In the genomic region with DNA sequence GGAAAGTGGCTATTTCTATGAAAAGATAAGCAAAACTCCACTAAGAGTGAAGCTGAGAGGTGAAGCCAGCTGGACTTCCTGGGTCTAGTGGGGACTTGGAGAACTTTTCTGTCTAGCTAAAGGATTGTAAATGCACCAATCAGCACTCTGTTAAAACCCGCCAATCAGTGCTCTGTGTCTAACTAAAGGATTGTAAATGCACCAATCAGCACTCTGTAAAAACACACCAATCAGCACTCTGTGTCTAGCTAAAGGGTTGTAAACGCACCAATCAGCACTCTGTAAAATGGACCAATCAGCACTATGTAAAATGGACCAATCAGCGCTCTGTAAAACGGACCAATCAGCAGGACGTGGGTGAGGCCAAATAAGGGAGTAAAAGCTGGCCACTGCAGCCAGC, we compare ENCODE assay signal across 5 cellular contexts.
A peak's percentile ranks its signal among the peaks of the same experiment; 100 is the strongest.
DNase-seq lines count a peak whose midpoint lies in the region; ATAC-seq, FAIRE-seq and TF ChIP-seq lines count a peak whose summit lies in the region.
"Not testable (repeated sequence)": the region's sequence is repeated elsewhere in the genome, so short reads cannot be mapped to it uniquely, and the experiment has no call there.

No MANE protein-coding gene starts in this region.

- intact Hi-C loops in K562 (cut with micrococcal nuclease), result not testable (repeated sequence)

- not testable (repeated sequence) for H3K18ac ChIP-seq in H9 (ENCODE audit: insufficient read length, low read depth, low read length)

- not testable (repeated sequence) for H3K79me1 ChIP-seq in H9 (ENCODE audit: insufficient read depth, low read depth, low read length, poor library complexity, severe bottlenecking)

- H3K4me3 Mint-ChIP-seq in H9, result not testable (repeated sequence)

- BruUV-seq in K562 (replicated peaks; lab: Mats Ljungman, UMichigan), result not testable (repeated sequence)

- not testable (repeated sequence) for TF ChIP-seq CTCF in A549 (IDR thresholded peaks at IDR 0.05); H9 (conservative IDR thresholded peaks at IDR 0.05); K562 (IDR thresholded peaks at IDR 0.05 in 2 of 3, conservative IDR thresholded peaks at IDR 0.05 in 1 of 3; ENCODE audit: insufficient read depth in 2 of 3, low read depth in 1 of 3, low read length in 3 of 3)

- peaks cover 10 to 17% (median 17%) of the 10 kb centered on the region in 3 experiments for H3K36me3 Mint-ChIP-seq in H9 (ENCODE audit: insufficient read depth in 1 of 3, low read depth in 3 of 3)

- not testable (repeated sequence) for H3K36me3 ChIP-seq in K562 (ENCODE audit: control insufficient read depth, insufficient read depth, low read length); iPS-20b (ENCODE audit: insufficient read depth, low read depth, low read length)

- not testable (repeated sequence) for H3K4me2 ChIP-seq in A549; H9 (ENCODE audit: insufficient read depth, insufficient read length, low read length); K562 (ENCODE audit: insufficient read depth, low read length)

- not testable (repeated sequence) for TF ChIP-seq RAD21 in A549 (conservative IDR thresholded peaks at IDR 0.05 in 1 of 2, IDR thresholded peaks at IDR 0.05 in 1 of 2); K562 (CRISPR knock-in tag; conservative IDR thresholded peaks at IDR 0.05 in 1 of 2, IDR thresholded peaks at IDR 0.05 in 1 of 2)

- FAIRE-seq in A549 (lab: Jason Lieb, UNC); K562 (lab: Jason Lieb, UNC): not testable (repeated sequence)
- peak; percentile 5 for FAIRE-seq in urothelium cell line (lab: Jason Lieb, UNC)

- H2BK20ac ChIP-seq in H9 (ENCODE audit: low read depth, low read length, poor library complexity, severe bottlenecking), result not testable (repeated sequence)

- H3K23ac ChIP-seq in H9 (ENCODE audit: insufficient read length, low read depth, low read length), result not testable (repeated sequence)

- H3K9me3 Mint-ChIP-seq in H9, result peaks cover 10 to 17% of the 10 kb centered on the region in 2 experiments

- not testable (repeated sequence) for H3K27ac ChIP-seq in A549; H9 (ENCODE audit: insufficient read length, low read depth, low read length); K562 (ENCODE audit: extremely low read depth, low read depth, low read length)
- H3K27ac ChIP-seq in iPS-20b (ENCODE audit: low read length), result peak overlapping the region; percentile 64

- not testable (repeated sequence) for H3K27me3 Mint-ChIP-seq in H9 (ENCODE audit: low read depth)

- in situ Hi-C loops in K562 (cut with MboI), result not testable (repeated sequence)

- not testable (repeated sequence) for H3K56ac ChIP-seq in H9 (ENCODE audit: insufficient read length, low read depth, low read length)

- ATAC-seq in A549, K562: not testable (repeated sequence)

- H4K8ac ChIP-seq in H9 (replicated peaks; ENCODE audit: insufficient read length, low read depth, low read length), result not testable (repeated sequence)

- not testable (repeated sequence) for H3K9ac ChIP-seq in H9 (ENCODE audit: extremely low read depth, insufficient read length, low read length); K562 (ENCODE audit: insufficient read depth in 1 of 2, low read depth in 2 of 2, low read length in 2 of 2); iPS-20b (ENCODE audit: low read depth, low read length)

- not testable (repeated sequence) for TF ChIP-seq EP300 in A549 (IDR thresholded peaks at IDR 0.05); K562 (IDR thresholded peaks at IDR 0.05; ENCODE audit: low read length)

- 0 out of 2 replicates have a peak overlapping the region, but pooled peaks have one; percentile 27 for H3K4ac ChIP-seq in H9 (ENCODE audit: low read depth, low read length)

- not testable (repeated sequence) for H2AFZ ChIP-seq in H9 (ENCODE audit: low read length); K562 (ENCODE audit: low read depth, low read length)

- H3K9me1 ChIP-seq in K562 (ENCODE audit: control insufficient read depth, insufficient read depth, low read length), result not testable (repeated sequence)

- H2BK15ac ChIP-seq in H9 (ENCODE audit: low read depth, low read length), result not testable (repeated sequence)

- peak overlapping the region in 2 of 3 experiments; percentile 47 to 65; a peak in 1 of 7 replicates for H3K27ac Mint-ChIP-seq in H9

- H3K4me3 ChIP-seq in A549; K562; iPS-20b (ENCODE audit: low read length): not testable (repeated sequence)

- H2BK12ac ChIP-seq in H9 (ENCODE audit: insufficient read length, low read depth, low read length), result not testable (repeated sequence)

- not testable (repeated sequence) for H2AK5ac ChIP-seq in H9 (ENCODE audit: insufficient read length, low read length)

- not testable (repeated sequence) for H3K14ac ChIP-seq in H9 (ENCODE audit: insufficient read depth, low read length)

- DNase-seq in A549 (ENCODE audit: low read depth in 1 of 2, low spot score in 1 of 2); H9; K562 (ENCODE audit: extremely low read depth in 1 of 4, low spot score in 3 of 4); urothelium cell line (ENCODE audit: low spot score): not testable (repeated sequence)

- not testable (repeated sequence) for TF ChIP-seq POLR2A in A549 (IDR thresholded peaks at IDR 0.05; ENCODE audit: low read length); K562 (conservative IDR thresholded peaks at IDR 0.05)

- H4K5ac ChIP-seq in H9 (ENCODE audit: insufficient read length, low read depth, low read length), result not testable (repeated sequence)

- POLR2A ChIA-PET in A549 (lab: Yijun Ruan, JAX); K562 (lab: Yijun Ruan, JAX): not testable (repeated sequence)

- H3K4me1 ChIP-seq in A549; H9 (ENCODE audit: insufficient read depth, low read length); K562 (replicated peaks in 1 of 2; ENCODE audit: control insufficient read depth in 2 of 2, insufficient read depth in 2 of 2, low read length in 2 of 2): not testable (repeated sequence)
- H3K4me1 ChIP-seq in iPS-20b (ENCODE audit: insufficient read depth, low read length), result peaks cover 36% of the 10 kb centered on the region

- not testable (repeated sequence) for H3T11ph ChIP-seq in H9 (ENCODE audit: low read length)

- H4K20me1 ChIP-seq in H9 (ENCODE audit: control insufficient read depth, insufficient read depth, insufficient read length); K562 (replicated peaks; ENCODE audit: control insufficient read depth, insufficient read depth, low read length): not testable (repeated sequence)

- peaks cover 36 to 38% of the 10 kb centered on the region in 2 experiments for H3K4me1 Mint-ChIP-seq in H9

- not testable (repeated sequence) for H3K9me3 ChIP-seq in A549; H9 (ENCODE audit: control insufficient read depth, low read depth, low read length); K562 (replicated peaks; ENCODE audit: control insufficient read depth, insufficient read depth, low read depth, low read length); iPS-20b (ENCODE audit: insufficient read depth, low read depth, low read length)

- CTCF ChIA-PET in A549 (lab: Yijun Ruan, JAX), result interaction anchor here (0.7 to 1.2 kb wide), 2 partner anchors 11 to 21 kb away, joined by 3 to 4 read pairs; no protein-coding TSS in a partner anchor
- CTCF ChIA-PET in K562 (lab: Yijun Ruan, JAX; ENCODE audit: low intra/inter-chr PET ratio), result not testable (repeated sequence)

- not testable (repeated sequence) for H3K27me3 ChIP-seq in H9 (ENCODE audit: insufficient read depth, low read length); K562 (ENCODE audit: control insufficient read depth in 2 of 2, insufficient read depth in 2 of 2, low read length in 2 of 2); iPS-20b (ENCODE audit: insufficient read depth, low read length)

- H2BK120ac ChIP-seq in H9 (ENCODE audit: low read depth, low read length, poor library complexity, severe bottlenecking), result not testable (repeated sequence)

- H2BK5ac ChIP-seq in H9 (ENCODE audit: insufficient read length, low read length), result not testable (repeated sequence)

- H3K23me2 ChIP-seq in H9 (ENCODE audit: insufficient read length, low read depth, low read length, poor library complexity, severe bottlenecking), result not testable (repeated sequence)

- H3K79me2 ChIP-seq in H9 (ENCODE audit: insufficient read depth, low read length); K562 (ENCODE audit: control insufficient read depth, insufficient read depth, low read length): not testable (repeated sequence)

- 7% methylated on average over 5 of the region's 5 CpGs for WGBS in A549 (ENCODE audit: missing lambda C conversion rate)
- no CpG with 5 or more reads among the region's 5 CpGs for WGBS in H9 (ENCODE audit: extremely low coverage, insufficient read length, low lambda C conversion rate)
- WGBS in K562 (ENCODE audit: insufficient coverage, low coverage, missing lambda C conversion rate), result 1% methylated on average over 5 of the region's 5 CpGs

- peak overlapping the region; percentile 81 for H4K91ac ChIP-seq in H9 (ENCODE audit: insufficient read length, low read depth, low read length)

TF ChIP-seq in A549, 52 proteins besides CTCF, POLR2A, EP300 and RAD21:
- TF ChIP-seq MAFK (IDR thresholded peaks at IDR 0.05; ENCODE audit: partially characterized antibody), result peak; percentile 13

TF ChIP-seq in K562, 482 proteins besides CTCF, POLR2A, EP300 and RAD21:
- TF ChIP-seq NFYB (IDR thresholded peaks at IDR 0.05; ENCODE audit: extremely low read depth, insufficient read length), result peak; percentile 29
TF ChIP-seq in K562: peak in this region for 1; not testable (repeated sequence) for 481.
